In the genomic region with DNA sequence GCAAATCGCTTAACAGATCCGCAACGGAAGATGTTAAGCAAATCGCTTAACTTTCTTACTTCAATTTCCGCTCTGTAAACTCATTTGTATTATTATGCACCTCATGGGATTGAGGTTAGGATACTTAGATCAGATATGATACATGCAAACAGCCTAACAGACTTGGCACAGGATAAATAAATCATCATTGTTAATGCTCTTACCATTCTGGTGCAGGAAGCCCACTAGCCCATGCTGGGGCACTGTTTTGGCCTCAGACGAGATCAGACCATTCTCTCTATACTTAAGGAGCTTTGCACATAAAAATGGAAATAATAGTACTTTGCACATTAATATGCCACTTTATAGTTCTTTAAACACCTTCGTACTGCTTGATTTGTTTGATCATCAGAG, we compare ENCODE assay signal across 6 cellular contexts. TPM values are rescaled to one million over a fixed set of nuclear protein-coding genes. Genes with fewer than 3 reads are reported as not detected.
DNase-seq lines count a peak whose midpoint lies in the region; ATAC-seq and TF ChIP-seq lines count a peak whose summit lies in the region.

No MANE protein-coding gene starts in this region.

- peaks cover 24% of the 10 kb centered on the region for H3K36me3 ChIP-seq in thymus (ENCODE audit: control insufficient read depth, insufficient read depth)

- peak overlapping the region; percentile 89 for H3K27ac ChIP-seq in CD4-positive, alpha-beta T cell (ENCODE audit: low read depth, low read length)
- H3K27ac ChIP-seq in thymus (ENCODE audit: low read depth): peak overlapping the region; percentile 99

- intact Hi-C loops in CD4-positive, alpha-beta T cell (cut with DNase I, micrococcal nuclease): loop anchor here (1.0 to 5.0 kb wide), 2 partner anchors 40 to 168 kb away; a partner anchor contains a TSS

- WGBS in thymus: 4% methylated on average over 7 of the region's 7 CpGs

- H3K27ac Mint-ChIP-seq in CD4-positive, alpha-beta T cell: peak overlapping the region; percentile 91

- H3K4me3 ChIP-seq in fibroblast of mammary gland (ENCODE audit: control insufficient read depth, low read depth, low read length): peak overlapping the region; percentile 95
- peak overlapping the region; percentile 98 for H3K4me3 ChIP-seq in thymus (ENCODE audit: low read length)

- POLR2A ChIA-PET in CD4-positive, alpha-beta T cell (lab: Charles Lee): interaction anchor here (0.9 to 2.4 kb wide), 4 partner anchors 24 to 43 kb away, joined by 3 to 18 read pairs (median 6); a partner anchor contains a TSS

- H3K4me3 Mint-ChIP-seq in CD4-positive, alpha-beta T cell: peak overlapping the region; percentile 93

- peaks cover 51% of the 10 kb centered on the region for H3K36me3 Mint-ChIP-seq in CD4-positive, alpha-beta T cell (ENCODE audit: low read depth)

- CTCF ChIA-PET in CD4-positive, alpha-beta T cell (lab: Charles Lee): interaction anchor here (0.7 to 2.4 kb wide), 4 partner anchors 24 to 64 kb away, joined by 3 to 28 read pairs (median 4); no protein-coding TSS in a partner anchor

- no peaks in the 10 kb centered on the region for H3K9me3 ChIP-seq in CD4-positive, alpha-beta T cell (ENCODE audit: control insufficient read depth, low read length)
- H3K9me3 ChIP-seq in thymus (ENCODE audit: control insufficient read depth): no peaks in the 10 kb centered on the region

- no peak for ATAC-seq in CD4-positive, alpha-beta T cell (ENCODE audit: poor library complexity)

- H3K4me1 Mint-ChIP-seq in CD4-positive, alpha-beta T cell (ENCODE audit: low read depth): peaks cover 48% of the 10 kb centered on the region

- H3K4me1 ChIP-seq in thymus (ENCODE audit: control insufficient read depth, insufficient read depth, low read length): peaks cover 22% of the 10 kb centered on the region

- no peak for TF ChIP-seq CTCF in CD4-positive, alpha-beta T cell (IDR thresholded peaks at IDR 0.05)
- TF ChIP-seq CTCF in fibroblast of mammary gland (conservative IDR thresholded peaks at IDR 0.05; ENCODE audit: control insufficient read depth, insufficient read depth, low read depth, low read length): peak; percentile 7

- DNase-seq in CD4-positive, alpha-beta T cell: no peak
- DNase-seq in NOMO-1 (lab: John Stamatoyannopoulos, UW; ENCODE audit: unreplicated experiment in 2 of 2) (peak; percentile 11 to 66), fibroblast of mammary gland (ENCODE audit: low read depth) (no peak), NCI-H2171 treated with DMSO at 0.1 percent for 48 hours (lab: John Stamatoyannopoulos, UW) (no peak), pons (ENCODE audit: low spot score) (no peak)

- H3K9me3 Mint-ChIP-seq in CD4-positive, alpha-beta T cell: no peaks in the 10 kb centered on the region

- no peaks in the 10 kb centered on the region for H3K27me3 Mint-ChIP-seq in CD4-positive, alpha-beta T cell

- no peaks in the 10 kb centered on the region for H3K27me3 ChIP-seq in CD4-positive, alpha-beta T cell (ENCODE audit: control insufficient read depth, insufficient read depth, low read length)
- no peaks in the 10 kb centered on the region for H3K27me3 ChIP-seq in thymus (ENCODE audit: control insufficient read depth, insufficient read depth)

RNA-seq across cellular contexts. Expression of a gene that starts 0.4 kb away (rescaled TPM):
- total RNA-seq in CD4-positive, alpha-beta T cell: 10 to 100 TPM; 13.7 to 14.9 TPM
- 18.8 TPM for polyA plus RNA-seq in thymus

RNA-seq across cellular contexts. Expression of a gene that starts 1.3 kb away (rescaled TPM):
- 10 to 100 TPM; 15.1 to 16.7 TPM for total RNA-seq in CD4-positive, alpha-beta T cell
- 136 TPM for polyA plus RNA-seq in thymus

RNA-seq across cellular contexts. Expression of a gene that starts 23.9 kb away (rescaled TPM):
- total RNA-seq in CD4-positive, alpha-beta T cell: 10 to 100 TPM; 84.8 to 87.7 TPM
- 17.2 TPM for polyA plus RNA-seq in thymus

RNA-seq across cellular contexts. Expression of a gene that starts 40.0 kb away (rescaled TPM):
- total RNA-seq in CD4-positive, alpha-beta T cell: 100 to 1,000 TPM; 498 to 508 TPM
- polyA plus RNA-seq in thymus: 1,220 TPM

RNA-seq across cellular contexts. Expression of a gene that starts 42.5 kb away (rescaled TPM):
- 10 to 100 TPM; 14.7 to 15.8 TPM for total RNA-seq in CD4-positive, alpha-beta T cell
- polyA plus RNA-seq in thymus: 28.6 TPM

Comparison
In these comparisons a context has a peak if more than half of its experiments do, and no peak if none do; other contexts are left out.
1. DNase-seq: peak in NOMO-1 (2 of 2); none in CD4-positive, alpha-beta T cell (0 of 10), fibroblast of mammary gland (single experiment), NCI-H2171 treated with DMSO at 0.1 percent for 48 hours (single experiment) and pons (single experiment).